ENCODE assay signal across 9 cellular contexts in the genomic region with DNA sequence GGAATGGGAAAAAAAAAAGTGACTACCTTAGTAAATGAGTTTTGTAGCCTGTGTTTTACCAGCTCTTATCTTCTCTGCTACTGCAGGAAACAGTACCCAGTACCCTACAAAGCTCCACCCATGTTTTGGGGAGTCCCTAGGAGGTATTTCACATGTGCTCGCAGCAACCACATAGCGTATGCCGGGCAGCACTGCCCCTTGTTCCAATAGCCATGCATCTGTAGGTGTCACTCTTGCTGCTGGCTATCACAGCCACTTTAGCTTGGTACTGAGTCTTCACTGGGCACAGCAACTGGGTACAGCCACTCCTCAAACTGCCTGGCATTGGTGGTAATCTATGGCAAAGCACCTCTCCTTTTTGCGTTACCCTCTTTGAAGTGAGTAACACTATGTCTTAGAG. TPM values are rescaled to one million over a fixed set of nuclear protein-coding genes. Genes with fewer than 3 reads are reported as not detected.
A peak's percentile ranks its signal among the peaks of the same experiment; 100 is the strongest.
DNase-seq lines count a peak whose midpoint lies in the region; ATAC-seq and TF ChIP-seq lines count a peak whose summit lies in the region.
"Had no signal": no experiment of that assay in that cellular context is flagged by ENCODE, and none has a peak within 500 bp of the region (broad histone marks: within the 10 kb centered on the region; RNA-seq: fewer than 3 reads in every experiment).

No MANE protein-coding gene starts in this region.

- H3K27me3 Mint-ChIP-seq in T-helper 17 cell = peaks cover 5% of the 10 kb centered on the region

- 78% methylated on average over 4 of the region's 4 CpGs for WGBS in hepatocyte (ENCODE audit: low lambda C conversion rate, missing lambda C conversion rate)

- ATAC-seq in T-helper 17 cell (no peak), left lobe of liver (peak; percentile 40)

- peaks cover 29% of the 10 kb centered on the region for H3K4me1 Mint-ChIP-seq in T-helper 17 cell

- no peaks in the 10 kb centered on the region for H3K9me3 ChIP-seq in T-helper 17 cell (ENCODE audit: control insufficient read depth, low read length, poor library complexity, severe bottlenecking)
- no peaks in the 10 kb centered on the region for H3K9me3 ChIP-seq in hepatocyte (ENCODE audit: low read depth)

- H3K36me3 ChIP-seq in hepatocyte (replicated peaks; ENCODE audit: insufficient read depth, low read depth) = no peaks in the 10 kb centered on the region

- TF ChIP-seq CTCF in hepatocyte (IDR thresholded peaks at IDR 0.05; ENCODE audit: poor library complexity) = no peak

- no peak overlapping the region for H3K4me3 Mint-ChIP-seq in T-helper 17 cell

- DNase-seq in CD1c-positive myeloid dendritic cell (ENCODE audit: extremely low spot score) (peak; percentile 12), H4 (ENCODE audit: low spot score) (peak; percentile 18), T-helper 17 cell (peak in 1 of 3 donors; percentile 10), left lobe of liver (ENCODE audit: low spot score) (peak; percentile 46), HCEC 1CT (no peak), hepatocyte (ENCODE audit: low spot score) (no peak), hepatic stellate cell (ENCODE audit: low spot score) (no peak), GM19238 (ENCODE audit: insufficient read length, low spot score) (no peak)
- DNase-seq: NCI-H2171 treated with DMSO at 0.1 percent for 48 hours had no signal

- H3K4me2 ChIP-seq in hepatocyte = no peak overlapping the region

- H3K27me3 ChIP-seq in hepatocyte = no peaks in the 10 kb centered on the region

- H3K9me2 ChIP-seq in hepatocyte (replicated peaks; ENCODE audit: insufficient read depth) = no peaks in the 10 kb centered on the region

- no peaks in the 10 kb centered on the region for H4K20me1 ChIP-seq in hepatocyte (ENCODE audit: insufficient read depth, poor library complexity, severe bottlenecking)

- H2AFZ ChIP-seq in hepatocyte = no peak overlapping the region

- no peaks in the 10 kb centered on the region for H3K79me2 ChIP-seq in hepatocyte

- H3K36me3 Mint-ChIP-seq in T-helper 17 cell (ENCODE audit: low read depth) = peaks cover 3% of the 10 kb centered on the region

- no peak overlapping the region for H3K27ac ChIP-seq in hepatocyte

- peak overlapping the region; percentile 61 for H3K27ac Mint-ChIP-seq in T-helper 17 cell

- peaks cover 11% of the 10 kb centered on the region for H3K4me1 ChIP-seq in hepatocyte (ENCODE audit: insufficient read depth)

- H3K4me3 ChIP-seq in hepatocyte = no peak overlapping the region

RNA-seq across cellular contexts. Expression of a gene that starts 2.0 kb away (rescaled TPM):
- 8.4 and 13.4 TPM in 2 replicates for total RNA-seq in H4 (2014; rRNA removed; shearing (Covaris generic))
- 10 to 100 TPM; 16.3 to 18.7 TPM for total RNA-seq in T-helper 17 cell
- total RNA-seq in left lobe of liver = 4.6 TPM
- 8.4 and 14.9 TPM in 2 replicates for total RNA-seq in hepatocyte
- 3.6 and 4.8 TPM in 2 replicates for polyA plus RNA-seq in hepatocyte

Comparison
In these comparisons a context has a peak if more than half of its experiments do, and no peak if none do; other contexts are left out.
1. DNase-seq: peak in CD1c-positive myeloid dendritic cell (single experiment), H4 (single experiment) and left lobe of liver (single experiment); none in HCEC 1CT (single experiment), hepatocyte (single experiment), hepatic stellate cell (single experiment) and GM19238 (single experiment).